11 cellular contexts compared by ENCODE assay signal in genomic region chr11:12042215-12042676, GRCh38. TPM values are rescaled to one million over a fixed set of nuclear protein-coding genes. Genes with fewer than 3 reads are reported as not detected.
DNase-seq lines count a peak whose midpoint lies in the region; ATAC-seq and TF ChIP-seq lines count a peak whose summit lies in the region.
"Had no signal": no experiment of that assay in that cellular context is flagged by ENCODE, and none has a peak within 500 bp of the region (broad histone marks: within the 10 kb centered on the region; RNA-seq: fewer than 3 reads in every experiment).

No MANE protein-coding gene starts in this region.

- DNase-seq in AG04450 (ENCODE audit: low read depth, low spot score) (peak; percentile 89), HS-5 (ENCODE audit: low read depth) (peak; percentile 95), SKM-1 treated with dmso at 0.1 percent for 144 hours (lab: John Stamatoyannopoulos, UW; ENCODE audit: unreplicated experiment) (peak; percentile 90), foreskin melanocyte (peak; percentile 81), caudate nucleus (lab: John Stamatoyannopoulos, UW) (no peak), T-helper 1 cell (no peak), omental fat pad (ENCODE audit: low spot score) (no peak)
- DNase-seq: activated effector memory CD4-positive, alpha-beta T cell treated with Interleukin-2 at 50 U/mL for 16 hours; CD4-positive, alpha-beta memory T cell; NCI-H1417 treated with DMSO at 0.1 percent for 48 hours had no signal

- TF ChIP-seq CTCF in AG04450 (IDR thresholded peaks at IDR 0.05; ENCODE audit: low read depth, low read length) (no peak), omental fat pad (IDR thresholded peaks at IDR 0.05) (no peak)

- POLR2A ChIA-PET in AG04450 (lab: Yijun Ruan, JAX) = interaction anchor here (0.7 to 1.0 kb wide), 3 partner anchors 115 to 245 kb away, joined by 3 to 5 read pairs (median 4); no protein-coding TSS in a partner anchor

- ATAC-seq in GM18517 (IDR thresholded peaks at IDR 0.05; ENCODE audit: unreplicated experiment) = no peak
- no peak for ATAC-seq in omental fat pad (ENCODE audit: low FRiP score)

- no peaks in the 10 kb centered on the region for H3K27me3 ChIP-seq in AG04450 (ENCODE audit: control insufficient read depth, insufficient read depth, low read length)

- H3K27ac ChIP-seq in AG04450 (ENCODE audit: low read depth, low read length) (peak overlapping the region; percentile 79), caudate nucleus (ENCODE audit: low read depth, low read length) (no peak overlapping the region)

- peaks cover 6% of the 10 kb centered on the region for H3K9me3 ChIP-seq in AG04450 (ENCODE audit: control insufficient read depth, insufficient read depth, low read length)

- CTCF ChIA-PET in AG04450 (lab: Charles Lee) = interaction anchor here (0.7 to 1.6 kb wide), 2 partner anchors 111 to 244 kb away, joined by 3 to 6 read pairs; no protein-coding TSS in a partner anchor

- H3K4me3 ChIP-seq in AG04450 (ENCODE audit: low read depth, low read length) = no peak overlapping the region

RNA-seq across cellular contexts. Expression of gene DKK3, which starts 33.8 kb away (rescaled TPM):
- polyA plus RNA-seq in AG04450 (2011; rRNA removed) = 928 and 935 TPM in 2 replicates
- polyA minus RNA-seq in AG04450 (2011; rRNA and poly(A)+ RNA removed) = 350 and 365 TPM in 2 replicates
- 10 to 100 TPM; 16.5 to 33.6 (median 21.7) TPM for total RNA-seq in omental fat pad

Comparison
In these comparisons a context has a peak if more than half of its experiments do, and no peak if none do; other contexts are left out.
1. DNase-seq: peak in AG04450 (single experiment), HS-5 (single experiment), SKM-1 treated with dmso at 0.1 percent for 144 hours (single experiment) and foreskin melanocyte (single experiment); none in caudate nucleus (0 of 61), T-helper 1 cell (0 of 5) and omental fat pad (single experiment).